8 cellular contexts compared by ENCODE assay signal in genomic region chr20:47358672-47359532, GRCh38. TPM values are rescaled to one million over a fixed set of nuclear protein-coding genes. Genes with fewer than 3 reads are reported as not detected.
A peak's percentile ranks its signal among the peaks of the same experiment; 100 is the strongest.
DNase-seq lines count a peak whose midpoint lies in the region; ATAC-seq and TF ChIP-seq lines count a peak whose summit lies in the region.

No MANE protein-coding gene starts in this region.

- no peaks in the 10 kb centered on the region for H3K9me3 ChIP-seq in right lobe of liver

- DNase-seq in COLO668 (lab: John Stamatoyannopoulos, UW; ENCODE audit: unreplicated experiment) (peak; percentile 72), HS-5 (ENCODE audit: low read depth) (peak; percentile 100), RWPE1 (ENCODE audit: low spot score) (peak; percentile 72), dermis blood vessel endothelial cell (peak; percentile 94), right lobe of liver (peak; percentile 75 to 92 (median 79)), substantia nigra (lab: John Stamatoyannopoulos, UW) (peak in 48 of 49 donors; percentile 22 to 86 (median 71))

- H3K4me3 ChIP-seq in right lobe of liver, result peak overlapping the region in 2 of 3 donors; percentile 20 to 28

- H3K27me3 ChIP-seq in right lobe of liver, result no peaks in the 10 kb centered on the region

- no peaks in the 10 kb centered on the region for H3K36me3 ChIP-seq in right lobe of liver

- intact Hi-C loops in right lobe of liver (cut with DNase I), result no loop called here

- peaks cover 0 to 74% (median 57%) of the 10 kb centered on the region in 4 donors for H3K4me1 ChIP-seq in right lobe of liver

- no peak for TF ChIP-seq CTCF in RWPE1 (conservative IDR thresholded peaks at IDR 0.05; ENCODE audit: low read depth)
- no peak for TF ChIP-seq CTCF in right lobe of liver (IDR thresholded peaks at IDR 0.05)

- POLR2A ChIA-PET in RWPE1 (lab: Yijun Ruan, JAX; ENCODE audit: low non-redundant PET), result interaction anchor here (0.5 to 6.7 kb wide), 13 partner anchors 9 to 85 kb away, joined by 3 to 54 read pairs (median 4); no protein-coding TSS in a partner anchor

- 5% methylated on average over 17 of the region's 17 CpGs for WGBS in right lobe of liver (ENCODE audit: insufficient coverage, low coverage, low lambda C conversion rate, missing lambda C conversion rate)

- H3K27ac ChIP-seq in RWPE1, result peak overlapping the region; percentile 100
- peak overlapping the region; percentile 93 to 98 (median 98) for H3K27ac ChIP-seq in right lobe of liver
- H3K27ac ChIP-seq in substantia nigra (ENCODE audit: low read depth, low read length, poor library complexity, severe bottlenecking), result peak overlapping the region; percentile 100

- peak; percentile 91 for TF ChIP-seq POLR2A in right lobe of liver (IDR thresholded peaks at IDR 0.05)

- ATAC-seq in right lobe of liver, result peak; percentile 46 to 71 (median 62)
- ATAC-seq in GM18498 (IDR thresholded peaks at IDR 0.05; ENCODE audit: unreplicated experiment), result no peak
- ATAC-seq in GM21381 (IDR thresholded peaks at IDR 0.05; ENCODE audit: unreplicated experiment), result no peak

- CTCF ChIA-PET in RWPE1 (lab: Yijun Ruan, JAX), result interaction anchor here (0.5 to 4.1 kb wide), 9 partner anchors 8 to 86 kb away, joined by 3 to 39 read pairs (median 3); no protein-coding TSS in a partner anchor

RNA-seq across cellular contexts. Expression of gene ZMYND8, which starts 2.4 kb away (rescaled TPM):
- total RNA-seq in dermis blood vessel endothelial cell (35.9 and 59.4 TPM in 2 replicates), right lobe of liver (10 to 100 TPM in 5 of 6 experiments, 1 to 10 TPM in 1; 7.8 to 25.7 (median 13.8) TPM)

Comparison
In these comparisons a context has a peak if more than half of its experiments do, and no peak if none do; other contexts are left out.
1. ATAC-seq: peak in right lobe of liver (4 of 4); none in GM18498 (single experiment) and GM21381 (single experiment).
2. Peak in every context shown above with its lines, with median percentiles within 50 percentile points of each other: DNase-seq and H3K27ac ChIP-seq.